In the genomic region with DNA sequence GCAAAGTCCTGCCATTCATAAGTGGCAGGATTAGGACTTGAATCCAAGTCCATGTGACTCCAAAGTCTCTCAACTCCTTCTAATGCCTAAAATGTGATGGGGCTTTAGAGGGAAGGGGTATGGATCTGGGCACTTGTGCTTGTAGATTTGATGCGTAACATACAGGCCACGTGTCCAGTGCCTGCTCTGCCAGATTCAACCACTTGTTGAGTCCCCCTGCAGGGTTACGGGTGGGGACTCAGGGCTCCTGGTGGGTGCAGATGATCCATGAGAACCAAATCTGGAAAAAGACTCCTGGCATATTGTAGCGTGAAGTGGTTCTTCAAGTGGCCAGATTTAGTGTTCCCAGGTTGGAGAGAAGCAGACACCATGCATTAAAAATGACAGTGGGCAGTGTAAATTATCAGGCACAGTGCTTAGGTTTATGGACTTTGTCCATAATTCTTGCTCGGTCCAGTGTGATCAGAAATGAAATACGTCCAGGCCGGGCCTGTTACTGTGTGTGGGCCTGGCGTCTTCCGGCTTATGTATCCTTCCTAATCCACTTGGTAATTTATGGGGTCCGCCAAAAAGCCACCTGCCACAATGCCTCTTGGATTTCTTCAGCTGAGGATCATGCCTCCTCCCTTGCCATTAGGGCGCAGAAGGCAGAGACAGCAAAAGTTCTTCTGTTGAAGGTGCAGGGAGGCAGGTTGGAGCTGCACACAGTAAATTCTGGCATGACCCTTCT, we compare ENCODE assay signal across 22 cellular contexts. TPM values are rescaled to one million over a fixed set of nuclear protein-coding genes. Genes with fewer than 3 reads are reported as not detected.
DNase-seq lines count a peak whose midpoint lies in the region; TF ChIP-seq lines count a peak whose summit lies in the region.
"Had no signal": no experiment of that assay in that cellular context is flagged by ENCODE, and none has a peak within 500 bp of the region (broad histone marks: within the 10 kb centered on the region; RNA-seq: fewer than 3 reads in every experiment).

No MANE protein-coding gene starts in this region.

- H3K4ac ChIP-seq in H9 (ENCODE audit: low read depth, low read length) = no peak overlapping the region

- H2AFZ ChIP-seq in H9 (ENCODE audit: low read length) (no peak overlapping the region), MM.1S (ENCODE audit: low read length) (no peak overlapping the region)

- H4K5ac ChIP-seq in H9 (ENCODE audit: insufficient read length, low read depth, low read length) = no peak overlapping the region

- H2BK5ac ChIP-seq in H9 (ENCODE audit: insufficient read length, low read length) = no peak overlapping the region

- H3K36me3 Mint-ChIP-seq in H9 (ENCODE audit: insufficient read depth in 1 of 3, low read depth in 3 of 3) (no peaks in the 10 kb centered on the region; a peak in 1 of 7 replicates), HFFc6 (ENCODE audit: low read depth) (no peaks in the 10 kb centered on the region)
- H3K36me3 Mint-ChIP-seq: activated naive CD4-positive, alpha-beta T cell treated with anti-CD3 and anti-CD28 coated beads, Interleukin-2, amount 50 U/mL, for 72 hours; stimulated activated memory B cell treated with anti-CD40 and anti-IgM and Interleukin-4, amounts not matched to agents 10 μg/mL and 1 μg/mL and 100 μg/mL, for 72 hours had no signal

- no peak overlapping the region for H3T11ph ChIP-seq in H9 (ENCODE audit: low read length)

- no peak overlapping the region for H2BK120ac ChIP-seq in H9 (ENCODE audit: low read depth, low read length, poor library complexity, severe bottlenecking)

- H3K4me1 Mint-ChIP-seq in H9 = peaks cover 23 to 31% of the 10 kb centered on the region in 2 experiments
- H3K4me1 Mint-ChIP-seq in HFFc6 (ENCODE audit: low read depth) = peaks cover 15% of the 10 kb centered on the region
- H3K4me1 Mint-ChIP-seq: stimulated activated memory B cell treated with anti-CD40 and anti-IgM and Interleukin-4, amounts not matched to agents 10 μg/mL and 1 μg/mL and 100 μg/mL, for 72 hours had no signal

- no peaks in the 10 kb centered on the region for H3K79me1 ChIP-seq in H9 (ENCODE audit: insufficient read depth, low read depth, low read length, poor library complexity, severe bottlenecking)

- H3K23me2 ChIP-seq in H9 (ENCODE audit: insufficient read length, low read depth, low read length, poor library complexity, severe bottlenecking) = no peaks in the 10 kb centered on the region

- H4K20me1 ChIP-seq in H9 (ENCODE audit: control insufficient read depth, insufficient read depth, insufficient read length) (no peaks in the 10 kb centered on the region), MM.1S (ENCODE audit: insufficient read depth, low read length) (no peaks in the 10 kb centered on the region)

- H3K9ac ChIP-seq in H9 (ENCODE audit: extremely low read depth, insufficient read length, low read length) = no peak overlapping the region
- no peak overlapping the region for H3K9ac ChIP-seq in MM.1S (ENCODE audit: low read length)

- H3K9me3 Mint-ChIP-seq in H9 (no peaks in the 10 kb centered on the region; a peak in 1 of 5 replicates), HFFc6 (no peaks in the 10 kb centered on the region)
- H3K9me3 Mint-ChIP-seq: activated naive CD4-positive, alpha-beta T cell treated with anti-CD3 and anti-CD28 coated beads, Interleukin-2, amount 50 U/mL, for 72 hours; stimulated activated memory B cell treated with anti-CD40 and anti-IgM and Interleukin-4, amounts not matched to agents 10 μg/mL and 1 μg/mL and 100 μg/mL, for 72 hours had no signal

- H2BK12ac ChIP-seq in H9 (ENCODE audit: insufficient read length, low read depth, low read length) = no peak overlapping the region

- TF ChIP-seq EP300 in sigmoid colon (IDR thresholded peaks at IDR 0.05) = no peak

- no peak for TF ChIP-seq POLR2A in sigmoid colon (IDR thresholded peaks at IDR 0.05)

- no peak overlapping the region for H3K14ac ChIP-seq in H9 (ENCODE audit: insufficient read depth, low read length)

- H3K4me3 ChIP-seq in sigmoid colon (no peak overlapping the region), MM.1S (ENCODE audit: low read length) (no peak overlapping the region)
- H3K4me3 ChIP-seq: psoas muscle, SJSA1, vagina had no signal

- no CpG with 5 or more reads among the region's 11 CpGs for WGBS in H9 (ENCODE audit: extremely low coverage, insufficient read length, low lambda C conversion rate)
- 89 to 90% methylated on average over 11 of the region's 11 CpGs for WGBS in sigmoid colon, 2 donors

- H3K27me3 ChIP-seq in H9 (ENCODE audit: insufficient read depth, low read length) (no peaks in the 10 kb centered on the region; the same call in 1 of the 2 replicates), sigmoid colon (peaks cover 0 to 8% (median 0%) of the 10 kb centered on the region in 3 donors), MM.1S (replicated peaks; ENCODE audit: insufficient read depth, low read length) (no peaks in the 10 kb centered on the region)
- H3K27me3 ChIP-seq: SJSA1, vagina had no signal

- H3K4me3 Mint-ChIP-seq in H9 = no peak overlapping the region
- no peak overlapping the region for H3K4me3 Mint-ChIP-seq in HFFc6
- H3K4me3 Mint-ChIP-seq: stimulated activated memory B cell treated with anti-CD40 and anti-IgM and Interleukin-4, amounts not matched to agents 10 μg/mL and 1 μg/mL and 100 μg/mL, for 72 hours had no signal

- H2AK5ac ChIP-seq in H9 (ENCODE audit: insufficient read length, low read length) = no peak overlapping the region

- intact Hi-C loops in sigmoid colon (cut with DNase I) = no loop called here

- no peak overlapping the region for H3K56ac ChIP-seq in H9 (ENCODE audit: insufficient read length, low read depth, low read length)

- no peaks in the 10 kb centered on the region for H3K79me2 ChIP-seq in H9 (ENCODE audit: insufficient read depth, low read length)
- no peaks in the 10 kb centered on the region for H3K79me2 ChIP-seq in MM.1S (ENCODE audit: low read length)

- peaks cover 57% of the 10 kb centered on the region for H3K27me3 Mint-ChIP-seq in H9 (ENCODE audit: low read depth)
- peaks cover 25% of the 10 kb centered on the region for H3K27me3 Mint-ChIP-seq in HFFc6 (ENCODE audit: insufficient read depth)

- H3K9me3 ChIP-seq in H9 (ENCODE audit: control insufficient read depth, low read depth, low read length) (no peaks in the 10 kb centered on the region), sigmoid colon (no peaks in the 10 kb centered on the region), MM.1S (replicated peaks; ENCODE audit: insufficient read depth, low read length) (no peaks in the 10 kb centered on the region)
- H3K9me3 ChIP-seq: psoas muscle, SJSA1, vagina had no signal

- TF ChIP-seq CTCF in H9 (conservative IDR thresholded peaks at IDR 0.05) = no peak
- no peak for TF ChIP-seq CTCF in sigmoid colon (IDR thresholded peaks at IDR 0.05)
- no peak for TF ChIP-seq CTCF in MM.1S (IDR thresholded peaks at IDR 0.05; ENCODE audit: low read length)
- TF ChIP-seq CTCF in HFFc6 (IDR thresholded peaks at IDR 0.05) = no peak

- H3K18ac ChIP-seq in H9 (ENCODE audit: insufficient read length, low read depth, low read length) = no peak overlapping the region

- H3K27ac Mint-ChIP-seq in H9 = no peak overlapping the region
- no peak overlapping the region for H3K27ac Mint-ChIP-seq in HFFc6
- H3K27ac Mint-ChIP-seq: activated naive CD4-positive, alpha-beta T cell treated with anti-CD3 and anti-CD28 coated beads, Interleukin-2, amount 50 U/mL, for 72 hours; stimulated activated memory B cell treated with anti-CD40 and anti-IgM and Interleukin-4, amounts not matched to agents 10 μg/mL and 1 μg/mL and 100 μg/mL, for 72 hours had no signal

- no peak overlapping the region for H4K8ac ChIP-seq in H9 (replicated peaks; ENCODE audit: insufficient read length, low read depth, low read length)

- no peaks in the 10 kb centered on the region for H3F3A ChIP-seq in MM.1S (ENCODE audit: insufficient read depth, low read length)

- DNase-seq in H9 (peak; percentile 4), NCI-H524 treated with DMSO at 0.1 percent for 48 hours (lab: John Stamatoyannopoulos, UW) (peak; percentile 80), islet precursor cell (peak; percentile 35), sigmoid colon (peak; percentile 24), MM.1S (no peak), amniotic stem cell (lab: John Stamatoyannopoulos, UW) (no peak), HFFc6 (no peak)
- DNase-seq: activated CD4-positive, alpha-beta T cell treated with anti-CD3 and anti-CD28 coated beads for 4 hours; C1 segment of cervical spinal cord; cerebellar nuclear complex; IMR-90; kidney glomerular epithelial cell; mammary epithelial cell; NCI-H1092 treated with DMSO at 0.1 percent for 48 hours; NCI-H2029 treated with DMSO at 0.1 percent for 48 hours; small intestine had no signal

- H3K4me1 ChIP-seq in H9 (ENCODE audit: insufficient read depth, low read length) (peaks cover 2% of the 10 kb centered on the region; the same call in 1 of the 2 replicates), sigmoid colon (no peaks in the 10 kb centered on the region), MM.1S (ENCODE audit: low read length) (no peaks in the 10 kb centered on the region)
- H3K4me1 ChIP-seq: psoas muscle, vagina had no signal

- H2BK15ac ChIP-seq in H9 (ENCODE audit: low read depth, low read length) = no peak overlapping the region

- H4K91ac ChIP-seq in H9 (ENCODE audit: insufficient read length, low read depth, low read length) = no peak overlapping the region

- no peaks in the 10 kb centered on the region for H3K9me2 ChIP-seq in MM.1S (replicated peaks; ENCODE audit: insufficient read depth, low read length)

- no peaks in the 10 kb centered on the region for H3K36me3 ChIP-seq in sigmoid colon
- no peaks in the 10 kb centered on the region for H3K36me3 ChIP-seq in MM.1S (replicated peaks; ENCODE audit: insufficient read depth, low read length)
- H3K36me3 ChIP-seq: SJSA1, vagina had no signal

- no peak overlapping the region for H2BK20ac ChIP-seq in H9 (ENCODE audit: low read depth, low read length, poor library complexity, severe bottlenecking)

- no peak overlapping the region for H3K23ac ChIP-seq in H9 (ENCODE audit: insufficient read length, low read depth, low read length)

- H3K4me2 ChIP-seq in H9 (ENCODE audit: insufficient read depth, insufficient read length, low read length) (no peak overlapping the region), MM.1S (ENCODE audit: low read depth, low read length) (no peak overlapping the region)

- H3K27ac ChIP-seq in H9 (ENCODE audit: insufficient read length, low read depth, low read length) (no peak overlapping the region), sigmoid colon (no peak overlapping the region), MM.1S (ENCODE audit: low read length) (no peak overlapping the region)
- H3K27ac ChIP-seq: epithelial cell of prostate, psoas muscle, SJSA1, vagina had no signal

RNA-seq across cellular contexts. Expression of gene LRP8, which starts 51.2 kb away (rescaled TPM):
- total RNA-seq in H9 (2021) (69.2 and 78.6 TPM in 2 replicates), sigmoid colon (1 to 10 TPM; 1.1 to 1.7 (median 1.2) TPM)
- polyA plus RNA-seq in sigmoid colon = 1 to 10 TPM in 2 of 3 donors, under 1 TPM in 1; 0.69 to 7.8 (median 3.0) TPM
- total RNA-seq in HFFc6 (2021; fragmentation: NEBNext Ultra II Directional; extraction: Animal tissue kit (Norgen Biotek cat#: 25700)) = 10 to 100 TPM in 5 of 6 experiments, 1 to 10 TPM in 1; 7.2 to 14.9 (median 13.0) TPM

Comparison
In these comparisons a context has a peak if more than half of its experiments do, and no peak if none do; other contexts are left out.
1. DNase-seq: peak in H9 (single experiment), NCI-H524 treated with DMSO at 0.1 percent for 48 hours (single experiment), islet precursor cell (single experiment) and sigmoid colon (single experiment); none in MM.1S (single experiment), amniotic stem cell (single experiment) and HFFc6 (single experiment).